Comparison of ENCODE assay signal across 1 cellular context in the genomic region with DNA sequence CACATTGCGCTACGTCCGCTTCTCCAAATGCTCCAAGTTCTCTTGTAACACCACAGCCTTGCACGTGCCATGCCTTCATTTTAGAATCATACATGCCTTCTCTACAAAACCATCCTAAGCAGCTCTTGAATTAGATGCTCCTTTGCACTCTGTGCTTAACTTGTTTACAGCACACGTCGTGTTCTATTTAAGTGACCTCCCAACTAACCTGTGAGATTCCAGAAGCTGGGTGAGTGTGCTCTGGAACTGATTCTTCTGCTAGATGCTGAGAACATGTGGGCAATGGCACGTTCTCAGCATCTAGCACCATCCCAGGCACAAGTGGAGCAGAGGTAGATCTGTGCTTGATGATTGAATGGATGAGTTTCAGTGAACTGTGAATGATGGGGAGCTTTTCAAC.
TF ChIP-seq lines count a peak whose summit lies in the region.

No MANE protein-coding gene starts in this region.

TF ChIP-seq in HepG2, 621 proteins besides CTCF, POLR2A, EP300 and RAD21 (continued from another document):
- TF ChIP-seq, protein P1, sequence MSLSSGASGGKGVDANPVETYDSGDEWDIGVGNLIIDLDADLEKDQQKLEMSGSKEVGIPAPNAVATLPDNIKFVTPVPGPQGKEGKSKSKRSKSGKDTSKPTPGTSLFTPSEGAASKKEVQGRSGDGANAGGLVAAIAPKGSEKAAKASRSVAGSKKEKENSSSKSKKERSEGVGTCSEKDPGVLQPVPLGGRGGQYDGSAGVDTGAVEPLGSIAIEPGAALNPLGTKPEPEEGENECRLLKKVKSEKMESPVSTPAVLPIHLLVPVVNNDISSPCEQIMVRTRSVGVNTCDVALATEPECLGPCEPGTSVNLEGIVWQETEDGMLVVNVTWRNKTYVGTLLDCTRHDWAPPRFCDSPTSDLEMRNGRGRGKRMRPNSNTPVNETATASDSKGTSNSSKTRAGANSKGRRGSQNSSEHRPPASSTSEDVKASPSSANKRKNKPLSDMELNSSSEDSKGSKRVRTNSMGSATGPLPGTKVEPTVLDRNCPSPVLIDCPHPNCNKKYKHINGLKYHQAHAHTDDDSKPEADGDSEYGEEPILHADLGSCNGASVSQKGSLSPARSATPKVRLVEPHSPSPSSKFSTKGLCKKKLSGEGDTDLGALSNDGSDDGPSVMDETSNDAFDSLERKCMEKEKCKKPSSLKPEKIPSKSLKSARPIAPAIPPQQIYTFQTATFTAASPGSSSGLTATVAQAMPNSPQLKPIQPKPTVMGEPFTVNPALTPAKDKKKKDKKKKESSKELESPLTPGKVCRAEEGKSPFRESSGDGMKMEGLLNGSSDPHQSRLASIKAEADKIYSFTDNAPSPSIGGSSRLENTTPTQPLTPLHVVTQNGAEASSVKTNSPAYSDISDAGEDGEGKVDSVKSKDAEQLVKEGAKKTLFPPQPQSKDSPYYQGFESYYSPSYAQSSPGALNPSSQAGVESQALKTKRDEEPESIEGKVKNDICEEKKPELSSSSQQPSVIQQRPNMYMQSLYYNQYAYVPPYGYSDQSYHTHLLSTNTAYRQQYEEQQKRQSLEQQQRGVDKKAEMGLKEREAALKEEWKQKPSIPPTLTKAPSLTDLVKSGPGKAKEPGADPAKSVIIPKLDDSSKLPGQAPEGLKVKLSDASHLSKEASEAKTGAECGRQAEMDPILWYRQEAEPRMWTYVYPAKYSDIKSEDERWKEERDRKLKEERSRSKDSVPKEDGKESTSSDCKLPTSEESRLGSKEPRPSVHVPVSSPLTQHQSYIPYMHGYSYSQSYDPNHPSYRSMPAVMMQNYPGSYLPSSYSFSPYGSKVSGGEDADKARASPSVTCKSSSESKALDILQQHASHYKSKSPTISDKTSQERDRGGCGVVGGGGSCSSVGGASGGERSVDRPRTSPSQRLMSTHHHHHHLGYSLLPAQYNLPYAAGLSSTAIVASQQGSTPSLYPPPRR (CRISPR knock-in tag; IDR thresholded peaks at IDR 0.05; ENCODE audit: borderline replicate concordance): peak; percentile 14; the same call in 1 of the 2 replicates
- TF ChIP-seq, protein P2, sequence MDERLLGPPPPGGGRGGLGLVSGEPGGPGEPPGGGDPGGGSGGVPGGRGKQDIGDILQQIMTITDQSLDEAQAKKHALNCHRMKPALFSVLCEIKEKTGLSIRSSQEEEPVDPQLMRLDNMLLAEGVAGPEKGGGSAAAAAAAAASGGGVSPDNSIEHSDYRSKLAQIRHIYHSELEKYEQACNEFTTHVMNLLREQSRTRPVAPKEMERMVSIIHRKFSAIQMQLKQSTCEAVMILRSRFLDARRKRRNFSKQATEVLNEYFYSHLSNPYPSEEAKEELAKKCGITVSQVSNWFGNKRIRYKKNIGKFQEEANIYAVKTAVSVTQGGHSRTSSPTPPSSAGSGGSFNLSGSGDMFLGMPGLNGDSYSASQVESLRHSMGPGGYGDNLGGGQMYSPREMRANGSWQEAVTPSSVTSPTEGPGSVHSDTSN (CRISPR knock-in tag; IDR thresholded peaks at IDR 0.05): 0 out of 2 replicates have a peak, but pooled peaks have one; percentile 55
- TF ChIP-seq ZNF709 (CRISPR knock-in tag; IDR thresholded peaks at IDR 0.05): no peak
- peak; percentile 21; the same call in 1 of the 2 replicates for TF ChIP-seq FOXA3 (CRISPR knock-in tag; IDR thresholded peaks at IDR 0.05)
